18 cellular contexts compared by ENCODE assay signal in genomic region chr7:22447008-22447407, GRCh38. TPM values are rescaled to one million over a fixed set of nuclear protein-coding genes. Genes with fewer than 3 reads are reported as not detected.
A peak's percentile ranks its signal among the peaks of the same experiment; 100 is the strongest.
DNase-seq lines count a peak whose midpoint lies in the region; ATAC-seq and TF ChIP-seq lines count a peak whose summit lies in the region.
"Had no signal": no experiment of that assay in that cellular context is flagged by ENCODE, and none has a peak within 500 bp of the region (broad histone marks: within the 10 kb centered on the region; RNA-seq: fewer than 3 reads in every experiment).

No MANE protein-coding gene starts in this region.

- H3K27me3 Mint-ChIP-seq in progenitor cell of endocrine pancreas (no peaks in the 10 kb centered on the region), GM23338 (ENCODE audit: insufficient read depth, low read depth, poor library complexity) (peaks cover 4% of the 10 kb centered on the region)

- no peak for TF ChIP-seq CTCF in progenitor cell of endocrine pancreas (IDR thresholded peaks at IDR 0.05; ENCODE audit: unreplicated experiment)
- TF ChIP-seq CTCF in GM23338 (conservative IDR thresholded peaks at IDR 0.05; ENCODE audit: low read depth in 2 of 2) = no peak

- H3K4me1 ChIP-seq in BLaER1 (peaks cover 69% of the 10 kb centered on the region), Karpas-422 (ENCODE audit: low read length) (peaks cover 64% of the 10 kb centered on the region), GM23338 (ENCODE audit: insufficient read depth) (no peaks in the 10 kb centered on the region; the same call in 1 of the 2 replicates)

- H3K4me2 ChIP-seq in BLaER1 (peak overlapping the region; percentile 87), Karpas-422 (ENCODE audit: low read depth, low read length, poor library complexity, severe bottlenecking) (peak overlapping the region; percentile 64), GM23338 (no peak overlapping the region)

- H3K27ac ChIP-seq in BLaER1 (peak overlapping the region; percentile 98), Karpas-422 (ENCODE audit: low read length) (peak overlapping the region; percentile 97), GM23338 (ENCODE audit: low read depth) (no peak overlapping the region)

- H3K36me3 ChIP-seq in BLaER1 (no peaks in the 10 kb centered on the region), Karpas-422 (ENCODE audit: insufficient read depth, low read length) (no peaks in the 10 kb centered on the region), GM23338 (ENCODE audit: insufficient read depth) (no peaks in the 10 kb centered on the region)
- H3K36me3 ChIP-seq: heart left ventricle, pancreas had no signal

- H3K4me1 Mint-ChIP-seq in progenitor cell of endocrine pancreas (ENCODE audit: low read depth) (peaks cover 33% of the 10 kb centered on the region), GM23338 (peaks cover 33% of the 10 kb centered on the region)

- H3K9me3 Mint-ChIP-seq in progenitor cell of endocrine pancreas (ENCODE audit: low read depth) = no peaks in the 10 kb centered on the region
- H3K9me3 Mint-ChIP-seq in GM23338 = no peaks in the 10 kb centered on the region
- H3K9me3 Mint-ChIP-seq: CD4-positive, alpha-beta memory T cell had no signal

- H3K4me3 Mint-ChIP-seq in progenitor cell of endocrine pancreas (ENCODE audit: low read depth) (no peak overlapping the region), GM23338 (no peak overlapping the region)
- H3K4me3 Mint-ChIP-seq: CD4-positive, alpha-beta memory T cell had no signal

- no peaks in the 10 kb centered on the region for H4K20me1 ChIP-seq in BLaER1
- no peaks in the 10 kb centered on the region for H4K20me1 ChIP-seq in Karpas-422 (ENCODE audit: insufficient read depth, low read depth, low read length)
- H4K20me1 ChIP-seq in GM23338 (replicated peaks; ENCODE audit: insufficient read depth) = no peaks in the 10 kb centered on the region

- H3K36me3 Mint-ChIP-seq in progenitor cell of endocrine pancreas (ENCODE audit: insufficient read depth) (no peaks in the 10 kb centered on the region), GM23338 (ENCODE audit: low read depth) (no peaks in the 10 kb centered on the region)
- H3K36me3 Mint-ChIP-seq: CD4-positive, alpha-beta memory T cell had no signal

- ATAC-seq in GM18868 (IDR thresholded peaks at IDR 0.05; ENCODE audit: unreplicated experiment) (peak; percentile 26), HG02610 (IDR thresholded peaks at IDR 0.05; ENCODE audit: unreplicated experiment) (peak; percentile 22), GM23338 (no peak)
- ATAC-seq: heart left ventricle, mucosa of descending colon, pancreas had no signal

- H3K27me3 ChIP-seq in BLaER1 = no peaks in the 10 kb centered on the region
- no peaks in the 10 kb centered on the region for H3K27me3 ChIP-seq in Karpas-422 (ENCODE audit: low read length)
- no peaks in the 10 kb centered on the region for H3K27me3 ChIP-seq in GM23338 (ENCODE audit: insufficient read depth)
- H3K27me3 ChIP-seq: pancreas had no signal

- no peak overlapping the region for H3K27ac Mint-ChIP-seq in progenitor cell of endocrine pancreas
- H3K27ac Mint-ChIP-seq in GM23338 = no peak overlapping the region
- H3K27ac Mint-ChIP-seq: CD4-positive, alpha-beta memory T cell had no signal

- no peak overlapping the region for H3K4me3 ChIP-seq in BLaER1
- peak overlapping the region; percentile 47 for H3K4me3 ChIP-seq in Karpas-422 (ENCODE audit: low read length)
- H3K4me3 ChIP-seq in GM23338 = no peak overlapping the region
- H3K4me3 ChIP-seq: heart left ventricle, mucosa of descending colon, pancreas, skin epidermis had no signal

- no peaks in the 10 kb centered on the region for H3F3A ChIP-seq in GM23338 (replicated peaks; ENCODE audit: low read depth)

- H3K9ac ChIP-seq in BLaER1 = no peak overlapping the region
- peak overlapping the region; percentile 72 for H3K9ac ChIP-seq in Karpas-422 (ENCODE audit: low read length)

- H3K9me2 ChIP-seq in Karpas-422 (replicated peaks; ENCODE audit: insufficient read depth, low read length) (no peaks in the 10 kb centered on the region), GM23338 (ENCODE audit: insufficient read depth) (no peaks in the 10 kb centered on the region; the same call in 1 of the 2 replicates)

- peak; percentile 86 for DNase-seq in Karpas-422
- no peak for DNase-seq in nucleus accumbens (lab: John Stamatoyannopoulos, UW)
- DNase-seq in progenitor cell of endocrine pancreas (ENCODE audit: low spot score, unreplicated experiment) = no peak
- no peak for DNase-seq in GM23338 (ENCODE audit: low spot score)
- DNase-seq in OCI-M1 (lab: John Stamatoyannopoulos, UW) = no peak
- DNase-seq: activated gamma-delta T cell treated with Interleukin-2 at 50 U/mL for 16 hours; CD4-positive, alpha-beta memory T cell; cortex of kidney; H7; heart left ventricle; kidney glomerular epithelial cell; mucosa of descending colon; NCI-H2171 treated with DMSO at 0.1 percent for 48 hours; pancreas had no signal

- H3K9me3 ChIP-seq in BLaER1 (peaks cover 9% of the 10 kb centered on the region), Karpas-422 (ENCODE audit: low read length) (no peaks in the 10 kb centered on the region)
- H3K9me3 ChIP-seq: heart left ventricle, mucosa of descending colon, pancreas had no signal

- H2AFZ ChIP-seq in Karpas-422 (ENCODE audit: low read length) = peak overlapping the region; percentile 32; the same call in 1 of the 2 replicates
- no peak overlapping the region for H2AFZ ChIP-seq in GM23338

- H3K79me2 ChIP-seq in Karpas-422 (ENCODE audit: low read length) (no peaks in the 10 kb centered on the region), GM23338 (replicated peaks; ENCODE audit: insufficient read depth) (no peaks in the 10 kb centered on the region)

TF ChIP-seq in GM23338, 12 proteins besides CTCF, POLR2A, EP300 and RAD21 (continues in another document):
- no peak for TF ChIP-seq POLR2AphosphoS5 (IDR thresholded peaks at IDR 0.05; ENCODE audit: low read depth)
- no peak for TF ChIP-seq ETS1 (IDR thresholded peaks at IDR 0.05)
- no peak for TF ChIP-seq CREB1 (CRISPR knock-in tag; IDR thresholded peaks at IDR 0.05; ENCODE audit: low read depth)
- no peak for TF ChIP-seq ZNF114 (CRISPR knock-in tag; IDR thresholded peaks at IDR 0.05)
- no peak for TF ChIP-seq JUNB (IDR thresholded peaks at IDR 0.05; ENCODE audit: unreplicated experiment)
- TF ChIP-seq EZH2phosphoT487 (IDR thresholded peaks at IDR 0.05; ENCODE audit: unreplicated experiment) = no peak

RNA-seq across cellular contexts. Expression of gene STEAP1B, which starts 53.0 kb away (rescaled TPM):
- not detected in 2 replicates for total RNA-seq in Karpas-422 (2014; rRNA removed; shearing (Covaris generic); ENCODE audit: low replicate concordance)
- 0.89 and 1.2 TPM in 2 replicates for total RNA-seq in progenitor cell of endocrine pancreas
- total RNA-seq in GM23338 (2014; rRNA removed; shearing (Covaris generic)) = 13.9 and 16.5 TPM in 2 replicates
- polyA plus RNA-seq in GM23338 (2016; fragmentation: Nextera tagmentation; extraction: Ambion mirVana) = 4.5 and 4.9 TPM in 2 replicates
- total RNA-seq: CD4-positive, alpha-beta memory T cell; pancreas had no signal
- polyA plus RNA-seq: CD4-positive, alpha-beta memory T cell; pancreas had no signal
